In the genomic region with DNA sequence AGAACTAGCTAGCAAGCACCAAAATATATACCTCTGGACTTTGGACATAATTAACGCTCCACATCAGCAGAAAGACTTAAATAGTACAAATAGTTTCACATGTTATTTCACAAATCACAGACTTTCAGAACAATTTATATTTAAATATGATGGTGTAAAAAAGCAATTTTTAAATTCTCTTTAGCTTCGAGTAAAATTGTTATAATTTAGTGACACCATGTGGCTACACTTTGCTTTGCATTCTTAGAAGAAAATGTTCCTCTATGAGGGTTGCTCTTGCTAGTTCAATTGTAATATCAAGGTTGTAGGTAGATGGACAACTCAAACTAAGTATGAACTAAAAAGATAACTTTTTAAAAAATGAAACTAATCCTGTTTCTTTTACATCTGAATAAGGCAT, we compare ENCODE assay signal across 8 cellular contexts.
A peak's percentile ranks its signal among the peaks of the same experiment; 100 is the strongest.
DNase-seq lines count a peak whose midpoint lies in the region; ATAC-seq and TF ChIP-seq lines count a peak whose summit lies in the region.

No MANE protein-coding gene starts in this region.

- peaks cover 13% of the 10 kb centered on the region for H3K36me3 Mint-ChIP-seq in brain
- H3K36me3 Mint-ChIP-seq in naive B cell = peaks cover 0 to 21% of the 10 kb centered on the region in 2 donors

- H3K27me3 Mint-ChIP-seq in brain (no peaks in the 10 kb centered on the region), naive B cell (no peaks in the 10 kb centered on the region)

- H3K4me1 Mint-ChIP-seq in brain (peaks cover 60% of the 10 kb centered on the region), naive B cell (peaks cover 19 to 29% (median 26%) of the 10 kb centered on the region in 3 donors)

- ATAC-seq in naive B cell (ENCODE audit: low read depth in 2 of 2) (no peak), HG03520 (IDR thresholded peaks at IDR 0.05; ENCODE audit: unreplicated experiment) (no peak), GM21423 (IDR thresholded peaks at IDR 0.05; ENCODE audit: unreplicated experiment) (no peak)

- H3K4me3 Mint-ChIP-seq in brain = no peak overlapping the region
- H3K4me3 Mint-ChIP-seq in naive B cell = peak overlapping the region in 4 of 8 donors; percentile 22 to 69 (median 38)

- H3K9me3 Mint-ChIP-seq in brain (peaks cover 0 to 4% (median 0%) of the 10 kb centered on the region in 5 experiments), naive B cell (peaks cover 0 to 4% (median 0%) of the 10 kb centered on the region in 7 donors)

- H3K27ac Mint-ChIP-seq in brain = peak overlapping the region in 1 of 5 experiments; percentile 37
- H3K27ac Mint-ChIP-seq in naive B cell = peak overlapping the region in 5 of 6 donors; percentile 98 to 100 (median 99)

- TF ChIP-seq CTCF in brain (conservative IDR thresholded peaks at IDR 0.05) = peak; percentile 62 to 76

- peak; percentile 29 for DNase-seq in EH (ENCODE audit: low read depth)
- DNase-seq in Kasumi-1 (lab: John Stamatoyannopoulos, UW) = peak; percentile 4 to 64
- peak; percentile 21 for DNase-seq in naive B cell
- DNase-seq in SK-N-DZ (ENCODE audit: low spot score) = no peak
- DNase-seq in T-helper 1 cell = no peak

Comparison
In these comparisons a context has a peak if more than half of its experiments do, and no peak if none do; other contexts are left out.
1. DNase-seq: peak in EH (single experiment), Kasumi-1 (2 of 2) and naive B cell (single experiment); none in SK-N-DZ (single experiment) and T-helper 1 cell (0 of 5).